14 cellular contexts compared by ENCODE assay signal in genomic region chr10:110059965-110060364, GRCh38. TPM values are rescaled to one million over a fixed set of nuclear protein-coding genes. Genes with fewer than 3 reads are reported as not detected.
A peak's percentile ranks its signal among the peaks of the same experiment; 100 is the strongest.
DNase-seq lines count a peak whose midpoint lies in the region; ATAC-seq, FAIRE-seq and TF ChIP-seq lines count a peak whose summit lies in the region.
"Had no signal": no experiment of that assay in that cellular context is flagged by ENCODE, and none has a peak within 500 bp of the region (broad histone marks: within the 10 kb centered on the region; RNA-seq: fewer than 3 reads in every experiment).

No MANE protein-coding gene starts in this region.

- FAIRE-seq in GM12878 (lab: Jason Lieb, UNC) = peak; percentile 44

- H3K9ac ChIP-seq in GM12878 (ENCODE audit: control insufficient read depth, insufficient read depth, low read length) = no peak overlapping the region

- H2AFZ ChIP-seq in GM12878 (ENCODE audit: control insufficient read depth, low read depth, low read length) = peak overlapping the region; percentile 31

- no peaks in the 10 kb centered on the region for H4K20me1 ChIP-seq in GM12878 (ENCODE audit: control insufficient read depth, insufficient read depth)

- H3K27me3 Mint-ChIP-seq in naive thymus-derived CD4-positive, alpha-beta T cell = no peaks in the 10 kb centered on the region

- BruUV-seq in GM12878 (replicated peaks; lab: Mats Ljungman, UMichigan) = no TSS peak

- no peak for TF ChIP-seq EP300 in GM12878 (IDR thresholded peaks at IDR 0.05; ENCODE audit: borderline replicate concordance in 1 of 2, control insufficient read depth in 1 of 2, low read depth in 2 of 2, low read length in 2 of 2)

- no peak for TF ChIP-seq CTCF in GM12878 (IDR thresholded peaks at IDR 0.05 in 2 of 3, conservative IDR thresholded peaks at IDR 0.05 in 1 of 3; ENCODE audit: control insufficient read depth in 2 of 3, extremely low read depth in 1 of 3, insufficient read depth in 1 of 3, low read depth in 3 of 3, low read length in 3 of 3)

- no peak for TF ChIP-seq POLR2A in GM12878 (IDR thresholded peaks at IDR 0.05; ENCODE audit: low read depth, low read length)

- H3K27me3 ChIP-seq in GM12878 (replicated peaks in 1 of 2; ENCODE audit: control insufficient read depth in 2 of 2, insufficient read depth in 2 of 2, low read length in 1 of 2) = no peaks in the 10 kb centered on the region
- H3K27me3 ChIP-seq in naive thymus-derived CD4-positive, alpha-beta T cell (ENCODE audit: control insufficient read depth in 2 of 2, insufficient read depth in 2 of 2, low read length in 2 of 2) = no peaks in the 10 kb centered on the region
- H3K27me3 ChIP-seq: uterus had no signal

- RAD21 ChIA-PET in GM12878 (lab: Charles Lee; ENCODE audit: unreplicated experiment) = no interaction called here

- TF ChIP-seq RAD21 in GM12878 (IDR thresholded peaks at IDR 0.05; ENCODE audit: insufficient read depth, low read depth, low read length) = no peak

- CTCF ChIA-PET in GM12878 (lab: Yijun Ruan, JAX) = interaction anchor here (0.8 to 0.9 kb wide), 2 partner anchors 16 to 78 kb away, joined by 3 read pairs; no protein-coding TSS in a partner anchor
- CTCF ChIA-PET in naive thymus-derived CD4-positive, alpha-beta T cell (lab: Charles Lee) = interaction anchor here (0.9 to 1.4 kb wide), 4 partner anchors 10 to 176 kb away, joined by 3 to 6 read pairs (median 3); no protein-coding TSS in a partner anchor

- peaks cover 0 to 12% (median 0%) of the 10 kb centered on the region in 5 donors for H3K36me3 Mint-ChIP-seq in naive thymus-derived CD4-positive, alpha-beta T cell

- H3K4me3 ChIP-seq in GM12878 = no peak overlapping the region
- no peak overlapping the region for H3K4me3 ChIP-seq in naive thymus-derived CD4-positive, alpha-beta T cell (ENCODE audit: low read length)
- H3K4me3 ChIP-seq: uterus had no signal

- POLR2A ChIA-PET in GM12878 (lab: Charles Lee) = interaction anchor here (0.6 to 1.5 kb wide), 3 partner anchors 10 to 25 kb away, joined by 3 to 5 read pairs (median 5); no protein-coding TSS in a partner anchor
- POLR2A ChIA-PET in naive thymus-derived CD4-positive, alpha-beta T cell (lab: Charles Lee) = interaction anchor here (0.6 to 2.1 kb wide), 7 partner anchors 10 to 135 kb away, joined by 3 to 10 read pairs (median 3); no protein-coding TSS in a partner anchor

- no peaks in the 10 kb centered on the region for H3K9me3 ChIP-seq in GM12878 (replicated peaks; ENCODE audit: control insufficient read depth, insufficient read depth, low read length)
- H3K9me3 ChIP-seq in naive thymus-derived CD4-positive, alpha-beta T cell (ENCODE audit: control insufficient read depth in 2 of 3, low read length in 3 of 3) = no peaks in the 10 kb centered on the region
- H3K9me3 ChIP-seq: uterus had no signal

- H3K4me2 ChIP-seq in GM12878 (ENCODE audit: control insufficient read depth, insufficient read depth) = peak overlapping the region; percentile 28; the same call in 1 of the 2 replicates

- no peaks in the 10 kb centered on the region for H3K36me3 ChIP-seq in GM12878 (ENCODE audit: control insufficient read depth in 2 of 2, insufficient read depth in 2 of 2, low read length in 1 of 2)
- no peaks in the 10 kb centered on the region for H3K36me3 ChIP-seq in naive thymus-derived CD4-positive, alpha-beta T cell (ENCODE audit: control insufficient read depth in 2 of 3, insufficient read depth in 3 of 3, low read length in 3 of 3)
- H3K36me3 ChIP-seq: uterus had no signal

- 1% methylated on average over 4 of the region's 4 CpGs for WGBS in GM12878 (ENCODE audit: insufficient coverage, insufficient replicate concordance, low lambda C conversion rate, missing lambda C conversion rate)

- SMC1A ChIA-PET in GM12878 (lab: Charles Lee; ENCODE audit: uncharacterized antibody, unreplicated experiment) = interaction anchor here (1.0 to 3.8 kb wide), 6 partner anchors 9 to 84 kb away, joined by 3 to 31 read pairs (median 4); no protein-coding TSS in a partner anchor

- ATAC-seq in GM18861 (IDR thresholded peaks at IDR 0.05; ENCODE audit: unreplicated experiment) (peak; percentile 37), GM21825 (IDR thresholded peaks at IDR 0.05; ENCODE audit: unreplicated experiment) (peak; percentile 62), GM12878 (peak; percentile 31; the same call in 1 of the 3 replicates)
- peak; percentile 42 for ATAC-seq in naive thymus-derived CD4-positive, alpha-beta T cell

- peaks cover 9% of the 10 kb centered on the region for H3K79me2 ChIP-seq in GM12878 (ENCODE audit: control insufficient read depth, insufficient read depth, low read length)

- H3K4me1 Mint-ChIP-seq in naive thymus-derived CD4-positive, alpha-beta T cell = peaks cover 67 to 96% (median 86%) of the 10 kb centered on the region in 7 donors

- peak overlapping the region; percentile 18 to 84 (median 56) for H3K4me3 Mint-ChIP-seq in naive thymus-derived CD4-positive, alpha-beta T cell
- H3K4me3 Mint-ChIP-seq: endodermal cell had no signal

- peaks cover 24% of the 10 kb centered on the region for H3K4me1 ChIP-seq in GM12878 (ENCODE audit: control insufficient read depth, insufficient read depth, low read length)
- peaks cover 42 to 73% of the 10 kb centered on the region in 2 donors for H3K4me1 ChIP-seq in naive thymus-derived CD4-positive, alpha-beta T cell (ENCODE audit: control insufficient read depth in 2 of 2, insufficient read depth in 2 of 2, low read length in 2 of 2)
- H3K4me1 ChIP-seq: uterus had no signal

- peak overlapping the region; percentile 35 to 93 (median 78) for H3K27ac Mint-ChIP-seq in naive thymus-derived CD4-positive, alpha-beta T cell
- H3K27ac Mint-ChIP-seq: endodermal cell had no signal

- no peak overlapping the region; the same call in 1 of the 2 replicates for H3K27ac ChIP-seq in GM12878 (ENCODE audit: control insufficient read depth, insufficient read depth)
- no peak overlapping the region for H3K27ac ChIP-seq in naive thymus-derived CD4-positive, alpha-beta T cell (ENCODE audit: low read depth, low read length)

- H3K9me3 Mint-ChIP-seq in naive thymus-derived CD4-positive, alpha-beta T cell = no peaks in the 10 kb centered on the region
- H3K9me3 Mint-ChIP-seq: endodermal cell had no signal

- intact Hi-C loops in GM12878 (cut with micrococcal nuclease; ENCODE audit: unreplicated experiment) = no loop called here
- intact Hi-C loops in naive thymus-derived CD4-positive, alpha-beta T cell (cut with micrococcal nuclease) = loop anchor here (1.0 to 2.0 kb wide), 3 partner anchors 8 to 17 kb away; no protein-coding TSS in a partner anchor

- DNase-seq in GM12878 (ENCODE audit: low read depth, low spot score) (no peak), COLO829 (ENCODE audit: low spot score) (no peak), EL (no peak), GM19240 (ENCODE audit: insufficient read length, low spot score) (no peak)
- DNase-seq in naive thymus-derived CD4-positive, alpha-beta T cell = peak in 1 of 9 donors; percentile 23
- DNase-seq: activated CD4-positive, CD25-positive, alpha-beta regulatory T cell; DMS79; endodermal cell; HCEC 1CT; hippocampal formation; NCI-H446 treated with DMSO at 0.1 percent for 48 hours; uterus had no signal

- in situ Hi-C loops in GM12878 (cut with MboI) = no loop called here

TF ChIP-seq in GM12878, 131 proteins besides CTCF, POLR2A, EP300 and RAD21:
- no peak for TF ChIP-seq TARDBP (IDR thresholded peaks at IDR 0.05; ENCODE audit: borderline replicate concordance)
- TF ChIP-seq TCF3 (IDR thresholded peaks at IDR 0.05; ENCODE audit: borderline replicate concordance, insufficient read depth, low read depth, low read length) = peak; percentile 48; the same call in 1 of the 2 replicates
- TF ChIP-seq, protein P1, sequence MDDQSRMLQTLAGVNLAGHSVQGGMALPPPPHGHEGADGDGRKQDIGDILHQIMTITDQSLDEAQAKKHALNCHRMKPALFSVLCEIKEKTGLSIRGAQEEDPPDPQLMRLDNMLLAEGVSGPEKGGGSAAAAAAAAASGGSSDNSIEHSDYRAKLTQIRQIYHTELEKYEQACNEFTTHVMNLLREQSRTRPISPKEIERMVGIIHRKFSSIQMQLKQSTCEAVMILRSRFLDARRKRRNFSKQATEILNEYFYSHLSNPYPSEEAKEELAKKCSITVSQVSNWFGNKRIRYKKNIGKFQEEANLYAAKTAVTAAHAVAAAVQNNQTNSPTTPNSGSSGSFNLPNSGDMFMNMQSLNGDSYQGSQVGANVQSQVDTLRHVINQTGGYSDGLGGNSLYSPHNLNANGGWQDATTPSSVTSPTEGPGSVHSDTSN (IDR thresholded peaks at IDR 0.05; ENCODE audit: insufficient replicate concordance, low read depth, low read length) = peak; percentile 34
- TF ChIP-seq TCF12 (IDR thresholded peaks at IDR 0.05; ENCODE audit: low read depth, low read length) = 0 out of 2 replicates have a peak, but pooled peaks have one; percentile 7

RNA-seq across cellular contexts. Expression of gene ADD3, which starts 52.2 kb away (rescaled TPM):
- 347 and 446 TPM in 2 replicates for total RNA-seq in GM12878 (2013; cell fraction: nucleolus; rRNA removed)
- total RNA-seq in GM12878 (2014; rRNA removed) (77.9 and 85.0 TPM in 2 replicates), GM12878 (2014; rRNA removed; fragmentation: Illumina TruSeq; extraction: Trizol) (90.1 and 101 TPM in 2 replicates), GM12878 (2021) (52.8 and 56.1 TPM in 2 replicates)
- 32.4 TPM for polyA plus RNA-seq in GM12878 (2011; ENCODE audit: low read depth)
- polyA plus RNA-seq in GM12878 (2011; rRNA removed) (127 and 194 TPM in 2 replicates), GM12878 (2014; fragmentation: Illumina TruSeq; extraction: Trizol) (129 and 199 TPM in 2 replicates), GM12878 (2014; fragmentation: Nextera tagmentation; extraction: Ambion mirVana) (10 to 100 TPM; 27.3 to 28.5 TPM), GM12878 (2014; rRNA removed) (45.4 and 69.6 TPM in 2 replicates), GM12878 (2016; fragmentation: Nextera tagmentation; extraction: Ambion mirVana) (10 to 100 TPM; 60.4 to 66.0 TPM)
- 43.0 and 68.9 TPM in 2 replicates for polyA plus RNA-seq in GM12878 (2011; cell fraction: cytosol; rRNA removed)
- 106 and 146 TPM in 2 replicates for polyA plus RNA-seq in GM12878 (2011; cell fraction: nucleus; rRNA removed)
- polyA plus RNA-seq in GM12878 (2012) = 30.8 and 46.9 TPM in 2 replicates
- 81.3 and 138 TPM in 2 replicates for polyA minus RNA-seq in GM12878 (2011; rRNA and poly(A)+ RNA removed)
- polyA minus RNA-seq in GM12878 (2011; cell fraction: cytosol; rRNA and poly(A)+ RNA removed) = 37.7 and 46.4 TPM in 2 replicates
- 61.5 and 80.8 TPM in 2 replicates for polyA minus RNA-seq in GM12878 (2011; cell fraction: nucleus; rRNA and poly(A)+ RNA removed)
- total RNA-seq in naive thymus-derived CD4-positive, alpha-beta T cell = 100 to 1,000 TPM; 281 to 463 (median 342) TPM
- 100 to 1,000 TPM; 502 to 535 TPM for polyA plus RNA-seq in naive thymus-derived CD4-positive, alpha-beta T cell
